In genomic region chr19:38869836-38870607, GRCh38 we compare ENCODE assay signal across 9 cellular contexts.
DNase-seq lines count a peak whose midpoint lies in the region; ATAC-seq lines count a peak whose summit lies in the region.
"Had no signal": no experiment of that assay in that cellular context is flagged by ENCODE, and none has a peak within 500 bp of the region (broad histone marks: within the 10 kb centered on the region; RNA-seq: fewer than 3 reads in every experiment).

No MANE protein-coding gene starts in this region.

- peak; percentile 78 for ATAC-seq in HG03521 (IDR thresholded peaks at IDR 0.05; ENCODE audit: unreplicated experiment)

- no peaks in the 10 kb centered on the region for H3K9me3 ChIP-seq in iPS DF 6.9 (ENCODE audit: control insufficient read depth, insufficient read depth, low read length)

- no peaks in the 10 kb centered on the region for H3K27me3 ChIP-seq in iPS DF 6.9 (ENCODE audit: control insufficient read depth, insufficient read depth, low read length)

- H3K27ac ChIP-seq in iPS DF 6.9 (ENCODE audit: low read length) = no peak overlapping the region
- H3K27ac ChIP-seq: C4-2B had no signal

- H3K36me3 ChIP-seq in iPS DF 6.9 (ENCODE audit: control insufficient read depth, insufficient read depth, low read length) = no peaks in the 10 kb centered on the region

- 100% methylated on average over 9 of the region's 62 CpGs for WGBS in iPS DF 6.9 (ENCODE audit: insufficient coverage, insufficient read length)

- H3K4me1 ChIP-seq in iPS DF 6.9 (ENCODE audit: control insufficient read depth, insufficient read depth, low read length) = 0 out of 2 replicates have a peak, but pooled peaks cover 2% of the 10 kb centered on the region

- peak overlapping the region; percentile 32; the same call in 1 of the 2 replicates for H3K4me3 ChIP-seq in iPS DF 6.9 (ENCODE audit: low read length)
- peak overlapping the region; percentile 44 for H3K4me3 ChIP-seq in skeletal muscle cell (ENCODE audit: low read depth, low read length)

- DNase-seq in NOMO-1 (lab: John Stamatoyannopoulos, UW; ENCODE audit: unreplicated experiment in 2 of 2) (peak; percentile 15 to 17), NOMO-1 treated with dmso at 0.1 percent for 144 hours (lab: John Stamatoyannopoulos, UW; ENCODE audit: unreplicated experiment) (no peak), T-helper 22 cell (ENCODE audit: low read depth) (peak; percentile 87), astrocyte of the hippocampus (ENCODE audit: low read depth, low spot score) (peak; percentile 80), iPS DF 6.9 (ENCODE audit: low read depth, low spot score) (no peak), skeletal muscle cell (ENCODE audit: low read depth) (no peak), NCI-H1694 (lab: John Stamatoyannopoulos, UW) (no peak)

Comparison
In these comparisons a context has a peak if more than half of its experiments do, and no peak if none do; other contexts are left out.
1. DNase-seq: peak in NOMO-1 (2 of 2), T-helper 22 cell (single experiment) and astrocyte of the hippocampus (single experiment); none in NOMO-1 treated with dmso at 0.1 percent for 144 hours (single experiment), iPS DF 6.9 (single experiment), skeletal muscle cell (single experiment) and NCI-H1694 (single experiment).